ENCODE assay signal across 1 cellular context in genomic region chr19:19191920-19192882, GRCh38.
A peak's percentile ranks its signal among the peaks of the same experiment; 100 is the strongest.
TF ChIP-seq lines count a peak whose summit lies in the region.

Gene BORCS8 (minus strand): TSS chr19:19192152. CDS start chr19:19192117, 35 bp downstream.
Gene RFXANK (plus strand): TSS chr19:19192258. CDS start chr19:19193947, 1,689 bp downstream.

TF ChIP-seq in K562, 482 proteins besides CTCF, POLR2A, EP300 and RAD21 (continued from another document and continues in another):
- no peak for TF ChIP-seq ZKSCAN3 (CRISPR knock-in tag; IDR thresholded peaks at IDR 0.05)
- TF ChIP-seq ATF4 (CRISPR knock-in tag; IDR thresholded peaks at IDR 0.05): no peak
- no peak for TF ChIP-seq DLX4 (CRISPR knock-in tag; IDR thresholded peaks at IDR 0.05)
- no peak for TF ChIP-seq ELK3 (CRISPR knock-in tag; IDR thresholded peaks at IDR 0.05)
- peak; percentile 75; the same call in 1 of the 2 replicates for TF ChIP-seq NKRF (IDR thresholded peaks at IDR 0.05; ENCODE audit: borderline replicate concordance)
- TF ChIP-seq BCL6 (CRISPR knock-in tag; IDR thresholded peaks at IDR 0.05): no peak
- TF ChIP-seq NBN (IDR thresholded peaks at IDR 0.05; ENCODE audit: low read depth): peak; percentile 82; the same call in 1 of the 2 replicates
- no peak; the same call in 1 of the 2 replicates for TF ChIP-seq TCF3 (CRISPR knock-in tag; IDR thresholded peaks at IDR 0.05)
- no peak; the same call in 1 of the 2 replicates for TF ChIP-seq GATAD2B (IDR thresholded peaks at IDR 0.05; ENCODE audit: borderline replicate concordance)
- peak; percentile 65; the same call in 1 of the 2 replicates for TF ChIP-seq GTF2A2 (tag; IDR thresholded peaks at IDR 0.05)
- TF ChIP-seq PKNOX1 (IDR thresholded peaks at IDR 0.05): peak; percentile 27; the same call in 1 of the 2 replicates
- no peak for TF ChIP-seq ZNF407 (IDR thresholded peaks at IDR 0.05; ENCODE audit: low read depth)
- peak; percentile 29; the same call in 1 of the 2 replicates for TF ChIP-seq TRIM28 (IDR thresholded peaks at IDR 0.05)
- TF ChIP-seq RNF2 (IDR thresholded peaks at IDR 0.05): peak; percentile 77
- TF ChIP-seq ELF2 (CRISPR knock-in tag; IDR thresholded peaks at IDR 0.05): peak; percentile 53; the same call in 1 of the 2 replicates
- no peak for TF ChIP-seq ADNP (tag; IDR thresholded peaks at IDR 0.05)
- TF ChIP-seq ZNF165 (CRISPR knock-in tag; IDR thresholded peaks at IDR 0.05; ENCODE audit: borderline replicate concordance): peak; percentile 36; the same call in 1 of the 2 replicates
- TF ChIP-seq TAF9B (IDR thresholded peaks at IDR 0.05; ENCODE audit: partially characterized antibody): peak; percentile 94
- no peak for TF ChIP-seq SMARCA4 (IDR thresholded peaks at IDR 0.05)
- peak; percentile 77; the same call in 1 of the 2 replicates for TF ChIP-seq CREM (IDR thresholded peaks at IDR 0.05; ENCODE audit: low read depth)
- TF ChIP-seq HIVEP1 (CRISPR knock-in tag; IDR thresholded peaks at IDR 0.05): no peak
- TF ChIP-seq ZFP1 (CRISPR knock-in tag; IDR thresholded peaks at IDR 0.05): 0 out of 2 replicates have a peak, but pooled peaks have one; percentile 5
- no peak for TF ChIP-seq RERE (CRISPR knock-in tag; IDR thresholded peaks at IDR 0.05; ENCODE audit: borderline replicate concordance)
- peak; percentile 93 for TF ChIP-seq PHF20 (IDR thresholded peaks at IDR 0.05; ENCODE audit: partially characterized antibody)
- TF ChIP-seq ZNF232 (CRISPR knock-in tag; IDR thresholded peaks at IDR 0.05): no peak
- peak; percentile 71 for TF ChIP-seq SOX6 (IDR thresholded peaks at IDR 0.05)
- peak; percentile 39 for TF ChIP-seq POU5F1 (IDR thresholded peaks at IDR 0.05; ENCODE audit: borderline replicate concordance, low read depth, low read length, partially characterized antibody)
- TF ChIP-seq DACH1 (IDR thresholded peaks at IDR 0.05; ENCODE audit: partially characterized antibody): no peak
- TF ChIP-seq RAD51 (IDR thresholded peaks at IDR 0.05; ENCODE audit: borderline replicate concordance, low read depth): no peak; the same call in 1 of the 2 replicates
- no peak for TF ChIP-seq HNRNPK (IDR thresholded peaks at IDR 0.05; ENCODE audit: low read depth, low read length, poor library complexity, severe bottlenecking)
- TF ChIP-seq DDX20 (tag; IDR thresholded peaks at IDR 0.05; ENCODE audit: low read depth): no peak
- TF ChIP-seq POLR2H (tag; IDR thresholded peaks at IDR 0.05; ENCODE audit: low read depth): peak; percentile 14
- no peak for TF ChIP-seq BMI1 (IDR thresholded peaks at IDR 0.05; ENCODE audit: low read length)
- TF ChIP-seq ETS2 (tag; IDR thresholded peaks at IDR 0.05; ENCODE audit: borderline replicate concordance, poor library complexity, severe bottlenecking): no peak
- peak; percentile 7; the same call in 1 of the 2 replicates for TF ChIP-seq TAL1 (IDR thresholded peaks at IDR 0.05)
- TF ChIP-seq MITF (IDR thresholded peaks at IDR 0.05): no peak
- TF ChIP-seq ZNF695 (CRISPR knock-in tag; IDR thresholded peaks at IDR 0.05): no peak
- TF ChIP-seq ZNF764 (CRISPR knock-in tag; IDR thresholded peaks at IDR 0.05; ENCODE audit: low read depth): no peak
